1 cellular context compared by ENCODE assay signal in the genomic region with DNA sequence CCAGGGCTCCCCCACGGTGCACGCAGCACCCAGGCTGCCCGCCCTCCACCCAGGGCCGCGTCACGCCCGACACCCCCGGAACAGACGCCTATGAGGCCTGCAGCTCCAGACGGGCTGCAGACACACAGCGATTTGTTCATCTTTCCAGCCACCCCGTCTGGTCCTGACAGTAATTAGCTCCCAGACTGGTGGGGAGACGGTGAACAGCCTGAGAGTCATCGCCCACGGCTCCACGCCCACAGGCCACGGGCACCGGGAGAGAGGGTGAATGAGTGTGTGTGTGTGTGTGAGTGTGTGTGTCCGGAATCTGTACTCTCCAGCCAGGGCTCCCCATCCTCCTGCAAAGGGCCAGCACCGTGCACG.
TF ChIP-seq lines count a peak whose summit lies in the region.

No MANE protein-coding gene starts in this region.

TF ChIP-seq in HepG2, 621 proteins besides CTCF, POLR2A, EP300 and RAD21:
- TF ChIP-seq, protein P1, sequence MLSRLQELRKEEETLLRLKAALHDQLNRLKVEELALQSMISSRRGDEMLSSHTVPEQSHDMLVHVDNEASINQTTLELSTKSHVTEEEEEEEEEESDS (CRISPR knock-in tag; IDR thresholded peaks at IDR 0.05; ENCODE audit: borderline replicate concordance), result no peak
- TF ChIP-seq SP2 (CRISPR knock-in tag; IDR thresholded peaks at IDR 0.05) (no peak), EZH2 (conservative IDR thresholded peaks at IDR 0.05; ENCODE audit: low read depth, low read length) (no peak), RFX1 (IDR thresholded peaks at IDR 0.05) (no peak), ZNF567 (CRISPR knock-in tag; IDR thresholded peaks at IDR 0.05; ENCODE audit: borderline replicate concordance) (no peak), ZFYVE20 (CRISPR knock-in tag; IDR thresholded peaks at IDR 0.05; ENCODE audit: borderline replicate concordance, low read depth) (no peak), NR2F6 (IDR thresholded peaks at IDR 0.05) (no peak), NR2F6 (CRISPR knock-in tag; IDR thresholded peaks at IDR 0.05) (no peak), SOX5 (CRISPR knock-in tag; IDR thresholded peaks at IDR 0.05; ENCODE audit: borderline replicate concordance) (no peak), FOXC1 (CRISPR knock-in tag; IDR thresholded peaks at IDR 0.05; ENCODE audit: borderline replicate concordance) (no peak), ZNF841 (CRISPR knock-in tag; IDR thresholded peaks at IDR 0.05; ENCODE audit: borderline replicate concordance) (peak; percentile 10; the same call in 1 of the 2 replicates), HDAC1 (CRISPR knock-in tag; IDR thresholded peaks at IDR 0.05) (no peak), NBN (conservative IDR thresholded peaks at IDR 0.05) (no peak), GABPB1 (CRISPR knock-in tag; IDR thresholded peaks at IDR 0.05) (no peak), HNRNPL (IDR thresholded peaks at IDR 0.05; ENCODE audit: low read depth, low read length) (0 out of 2 replicates have a peak, but pooled peaks have one; percentile 62), ZNF790 (CRISPR knock-in tag; IDR thresholded peaks at IDR 0.05; ENCODE audit: borderline replicate concordance) (0 out of 2 replicates have a peak, but pooled peaks have one; percentile 3), ARID2 (CRISPR knock-in tag; IDR thresholded peaks at IDR 0.05; ENCODE audit: borderline replicate concordance) (no peak), ZBTB7B (CRISPR knock-in tag; IDR thresholded peaks at IDR 0.05) (no peak), ZNF468 (CRISPR knock-in tag; IDR thresholded peaks at IDR 0.05) (no peak), TCF12 (IDR thresholded peaks at IDR 0.05) (no peak), TCF12 (CRISPR knock-in tag; IDR thresholded peaks at IDR 0.05) (no peak), SYNCRIP (IDR thresholded peaks at IDR 0.05; ENCODE audit: insufficient read depth, low read depth, low read length) (no peak)
- TF ChIP-seq, protein P2, sequence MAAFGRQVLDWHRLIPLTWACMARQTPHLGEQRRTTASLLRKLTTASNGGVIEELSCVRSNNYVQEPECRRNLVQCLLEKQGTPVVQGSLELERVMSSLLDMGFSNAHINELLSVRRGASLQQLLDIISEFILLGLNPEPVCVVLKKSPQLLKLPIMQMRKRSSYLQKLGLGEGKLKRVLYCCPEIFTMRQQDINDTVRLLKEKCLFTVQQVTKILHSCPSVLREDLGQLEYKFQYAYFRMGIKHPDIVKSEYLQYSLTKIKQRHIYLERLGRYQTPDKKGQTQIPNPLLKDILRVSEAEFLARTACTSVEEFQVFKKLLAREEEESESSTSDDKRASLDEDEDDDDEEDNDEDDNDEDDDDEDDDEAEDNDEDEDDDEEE (CRISPR knock-in tag; IDR thresholded peaks at IDR 0.05), result no peak
- TF ChIP-seq, protein P3, sequence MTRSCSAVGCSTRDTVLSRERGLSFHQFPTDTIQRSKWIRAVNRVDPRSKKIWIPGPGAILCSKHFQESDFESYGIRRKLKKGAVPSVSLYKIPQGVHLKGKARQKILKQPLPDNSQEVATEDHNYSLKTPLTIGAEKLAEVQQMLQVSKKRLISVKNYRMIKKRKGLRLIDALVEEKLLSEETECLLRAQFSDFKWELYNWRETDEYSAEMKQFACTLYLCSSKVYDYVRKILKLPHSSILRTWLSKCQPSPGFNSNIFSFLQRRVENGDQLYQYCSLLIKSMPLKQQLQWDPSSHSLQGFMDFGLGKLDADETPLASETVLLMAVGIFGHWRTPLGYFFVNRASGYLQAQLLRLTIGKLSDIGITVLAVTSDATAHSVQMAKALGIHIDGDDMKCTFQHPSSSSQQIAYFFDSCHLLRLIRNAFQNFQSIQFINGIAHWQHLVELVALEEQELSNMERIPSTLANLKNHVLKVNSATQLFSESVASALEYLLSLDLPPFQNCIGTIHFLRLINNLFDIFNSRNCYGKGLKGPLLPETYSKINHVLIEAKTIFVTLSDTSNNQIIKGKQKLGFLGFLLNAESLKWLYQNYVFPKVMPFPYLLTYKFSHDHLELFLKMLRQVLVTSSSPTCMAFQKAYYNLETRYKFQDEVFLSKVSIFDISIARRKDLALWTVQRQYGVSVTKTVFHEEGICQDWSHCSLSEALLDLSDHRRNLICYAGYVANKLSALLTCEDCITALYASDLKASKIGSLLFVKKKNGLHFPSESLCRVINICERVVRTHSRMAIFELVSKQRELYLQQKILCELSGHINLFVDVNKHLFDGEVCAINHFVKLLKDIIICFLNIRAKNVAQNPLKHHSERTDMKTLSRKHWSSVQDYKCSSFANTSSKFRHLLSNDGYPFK (CRISPR knock-in tag; IDR thresholded peaks at IDR 0.05; ENCODE audit: borderline replicate concordance), result peak; percentile 13; the same call in 1 of the 2 replicates
- TF ChIP-seq, protein P4, sequence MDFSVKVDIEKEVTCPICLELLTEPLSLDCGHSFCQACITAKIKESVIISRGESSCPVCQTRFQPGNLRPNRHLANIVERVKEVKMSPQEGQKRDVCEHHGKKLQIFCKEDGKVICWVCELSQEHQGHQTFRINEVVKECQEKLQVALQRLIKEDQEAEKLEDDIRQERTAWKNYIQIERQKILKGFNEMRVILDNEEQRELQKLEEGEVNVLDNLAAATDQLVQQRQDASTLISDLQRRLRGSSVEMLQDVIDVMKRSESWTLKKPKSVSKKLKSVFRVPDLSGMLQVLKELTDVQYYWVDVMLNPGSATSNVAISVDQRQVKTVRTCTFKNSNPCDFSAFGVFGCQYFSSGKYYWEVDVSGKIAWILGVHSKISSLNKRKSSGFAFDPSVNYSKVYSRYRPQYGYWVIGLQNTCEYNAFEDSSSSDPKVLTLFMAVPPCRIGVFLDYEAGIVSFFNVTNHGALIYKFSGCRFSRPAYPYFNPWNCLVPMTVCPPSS (IDR thresholded peaks at IDR 0.05), result no peak
- TF ChIP-seq, protein P5, sequence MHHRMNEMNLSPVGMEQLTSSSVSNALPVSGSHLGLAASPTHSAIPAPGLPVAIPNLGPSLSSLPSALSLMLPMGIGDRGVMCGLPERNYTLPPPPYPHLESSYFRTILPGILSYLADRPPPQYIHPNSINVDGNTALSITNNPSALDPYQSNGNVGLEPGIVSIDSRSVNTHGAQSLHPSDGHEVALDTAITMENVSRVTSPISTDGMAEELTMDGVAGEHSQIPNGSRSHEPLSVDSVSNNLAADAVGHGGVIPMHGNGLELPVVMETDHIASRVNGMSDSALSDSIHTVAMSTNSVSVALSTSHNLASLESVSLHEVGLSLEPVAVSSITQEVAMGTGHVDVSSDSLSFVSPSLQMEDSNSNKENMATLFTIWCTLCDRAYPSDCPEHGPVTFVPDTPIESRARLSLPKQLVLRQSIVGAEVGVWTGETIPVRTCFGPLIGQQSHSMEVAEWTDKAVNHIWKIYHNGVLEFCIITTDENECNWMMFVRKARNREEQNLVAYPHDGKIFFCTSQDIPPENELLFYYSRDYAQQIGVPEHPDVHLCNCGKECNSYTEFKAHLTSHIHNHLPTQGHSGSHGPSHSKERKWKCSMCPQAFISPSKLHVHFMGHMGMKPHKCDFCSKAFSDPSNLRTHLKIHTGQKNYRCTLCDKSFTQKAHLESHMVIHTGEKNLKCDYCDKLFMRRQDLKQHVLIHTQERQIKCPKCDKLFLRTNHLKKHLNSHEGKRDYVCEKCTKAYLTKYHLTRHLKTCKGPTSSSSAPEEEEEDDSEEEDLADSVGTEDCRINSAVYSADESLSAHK (CRISPR knock-in tag; IDR thresholded peaks at IDR 0.05; ENCODE audit: borderline replicate concordance), result no peak
- TF ChIP-seq, protein P6, sequence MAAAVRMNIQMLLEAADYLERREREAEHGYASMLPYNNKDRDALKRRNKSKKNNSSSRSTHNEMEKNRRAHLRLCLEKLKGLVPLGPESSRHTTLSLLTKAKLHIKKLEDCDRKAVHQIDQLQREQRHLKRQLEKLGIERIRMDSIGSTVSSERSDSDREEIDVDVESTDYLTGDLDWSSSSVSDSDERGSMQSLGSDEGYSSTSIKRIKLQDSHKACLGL (CRISPR knock-in tag; IDR thresholded peaks at IDR 0.05), result 0 out of 2 replicates have a peak, but pooled peaks have one; percentile 4
- TF ChIP-seq, protein P7, sequence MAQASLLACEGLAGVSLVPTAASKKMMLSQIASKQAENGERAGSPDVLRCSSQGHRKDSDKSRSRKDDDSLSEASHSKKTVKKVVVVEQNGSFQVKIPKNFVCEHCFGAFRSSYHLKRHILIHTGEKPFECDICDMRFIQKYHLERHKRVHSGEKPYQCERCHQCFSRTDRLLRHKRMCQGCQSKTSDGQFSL (CRISPR knock-in tag; IDR thresholded peaks at IDR 0.05), result no peak
- TF ChIP-seq, protein P8, sequence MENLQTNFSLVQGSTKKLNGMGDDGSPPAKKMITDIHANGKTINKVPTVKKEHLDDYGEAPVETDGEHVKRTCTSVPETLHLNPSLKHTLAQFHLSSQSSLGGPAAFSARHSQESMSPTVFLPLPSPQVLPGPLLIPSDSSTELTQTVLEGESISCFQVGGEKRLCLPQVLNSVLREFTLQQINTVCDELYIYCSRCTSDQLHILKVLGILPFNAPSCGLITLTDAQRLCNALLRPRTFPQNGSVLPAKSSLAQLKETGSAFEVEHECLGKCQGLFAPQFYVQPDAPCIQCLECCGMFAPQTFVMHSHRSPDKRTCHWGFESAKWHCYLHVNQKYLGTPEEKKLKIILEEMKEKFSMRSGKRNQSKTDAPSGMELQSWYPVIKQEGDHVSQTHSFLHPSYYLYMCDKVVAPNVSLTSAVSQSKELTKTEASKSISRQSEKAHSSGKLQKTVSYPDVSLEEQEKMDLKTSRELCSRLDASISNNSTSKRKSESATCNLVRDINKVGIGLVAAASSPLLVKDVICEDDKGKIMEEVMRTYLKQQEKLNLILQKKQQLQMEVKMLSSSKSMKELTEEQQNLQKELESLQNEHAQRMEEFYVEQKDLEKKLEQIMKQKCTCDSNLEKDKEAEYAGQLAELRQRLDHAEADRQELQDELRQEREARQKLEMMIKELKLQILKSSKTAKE (CRISPR knock-in tag; IDR thresholded peaks at IDR 0.05; ENCODE audit: borderline replicate concordance), result no peak
- TF ChIP-seq, protein P9, sequence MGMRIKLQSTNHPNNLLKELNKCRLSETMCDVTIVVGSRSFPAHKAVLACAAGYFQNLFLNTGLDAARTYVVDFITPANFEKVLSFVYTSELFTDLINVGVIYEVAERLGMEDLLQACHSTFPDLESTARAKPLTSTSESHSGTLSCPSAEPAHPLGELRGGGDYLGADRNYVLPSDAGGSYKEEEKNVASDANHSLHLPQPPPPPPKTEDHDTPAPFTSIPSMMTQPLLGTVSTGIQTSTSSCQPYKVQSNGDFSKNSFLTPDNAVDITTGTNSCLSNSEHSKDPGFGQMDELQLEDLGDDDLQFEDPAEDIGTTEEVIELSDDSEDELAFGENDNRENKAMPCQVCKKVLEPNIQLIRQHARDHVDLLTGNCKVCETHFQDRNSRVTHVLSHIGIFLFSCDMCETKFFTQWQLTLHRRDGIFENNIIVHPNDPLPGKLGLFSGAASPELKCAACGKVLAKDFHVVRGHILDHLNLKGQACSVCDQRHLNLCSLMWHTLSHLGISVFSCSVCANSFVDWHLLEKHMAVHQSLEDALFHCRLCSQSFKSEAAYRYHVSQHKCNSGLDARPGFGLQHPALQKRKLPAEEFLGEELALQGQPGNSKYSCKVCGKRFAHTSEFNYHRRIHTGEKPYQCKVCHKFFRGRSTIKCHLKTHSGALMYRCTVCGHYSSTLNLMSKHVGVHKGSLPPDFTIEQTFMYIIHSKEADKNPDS (CRISPR knock-in tag; IDR thresholded peaks at IDR 0.05), result no peak
